1 cellular context compared by ENCODE assay signal in the genomic region with DNA sequence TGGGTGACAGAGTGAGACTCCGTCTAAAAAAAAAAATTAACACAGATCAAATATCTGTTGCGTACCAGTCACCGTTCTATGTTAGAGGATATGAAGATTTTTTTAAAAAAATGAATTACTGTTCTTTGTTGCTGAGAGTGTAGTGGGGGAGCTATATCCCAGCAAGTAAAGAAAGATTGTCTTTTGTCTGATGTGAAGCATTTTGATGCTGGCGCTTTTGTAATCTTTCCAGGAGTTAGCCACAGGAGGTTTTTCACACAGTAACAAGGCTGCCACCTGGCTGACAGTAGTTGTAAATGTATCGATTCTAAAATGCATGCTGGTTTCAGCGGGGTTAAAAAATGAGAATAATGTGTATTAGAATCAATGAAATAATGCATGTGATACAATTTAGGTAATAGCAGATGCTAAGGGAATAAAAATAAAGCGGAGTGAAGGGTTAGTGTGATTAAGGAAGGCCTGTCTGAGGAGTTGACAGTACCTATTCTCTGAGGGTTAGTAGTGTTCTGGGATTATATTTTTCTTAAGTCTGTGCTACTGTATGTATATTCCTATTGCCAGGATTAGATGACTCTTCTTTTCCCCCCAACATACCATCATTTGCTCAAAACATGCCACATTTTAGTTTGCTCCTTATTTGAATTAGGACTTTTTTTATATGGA.
TF ChIP-seq lines count a peak whose summit lies in the region.

No MANE protein-coding gene starts in this region.

TF ChIP-seq in GM23338, 12 proteins besides CTCF, POLR2A, EP300 and RAD21 (continued from another document):
- TF ChIP-seq, protein P1, sequence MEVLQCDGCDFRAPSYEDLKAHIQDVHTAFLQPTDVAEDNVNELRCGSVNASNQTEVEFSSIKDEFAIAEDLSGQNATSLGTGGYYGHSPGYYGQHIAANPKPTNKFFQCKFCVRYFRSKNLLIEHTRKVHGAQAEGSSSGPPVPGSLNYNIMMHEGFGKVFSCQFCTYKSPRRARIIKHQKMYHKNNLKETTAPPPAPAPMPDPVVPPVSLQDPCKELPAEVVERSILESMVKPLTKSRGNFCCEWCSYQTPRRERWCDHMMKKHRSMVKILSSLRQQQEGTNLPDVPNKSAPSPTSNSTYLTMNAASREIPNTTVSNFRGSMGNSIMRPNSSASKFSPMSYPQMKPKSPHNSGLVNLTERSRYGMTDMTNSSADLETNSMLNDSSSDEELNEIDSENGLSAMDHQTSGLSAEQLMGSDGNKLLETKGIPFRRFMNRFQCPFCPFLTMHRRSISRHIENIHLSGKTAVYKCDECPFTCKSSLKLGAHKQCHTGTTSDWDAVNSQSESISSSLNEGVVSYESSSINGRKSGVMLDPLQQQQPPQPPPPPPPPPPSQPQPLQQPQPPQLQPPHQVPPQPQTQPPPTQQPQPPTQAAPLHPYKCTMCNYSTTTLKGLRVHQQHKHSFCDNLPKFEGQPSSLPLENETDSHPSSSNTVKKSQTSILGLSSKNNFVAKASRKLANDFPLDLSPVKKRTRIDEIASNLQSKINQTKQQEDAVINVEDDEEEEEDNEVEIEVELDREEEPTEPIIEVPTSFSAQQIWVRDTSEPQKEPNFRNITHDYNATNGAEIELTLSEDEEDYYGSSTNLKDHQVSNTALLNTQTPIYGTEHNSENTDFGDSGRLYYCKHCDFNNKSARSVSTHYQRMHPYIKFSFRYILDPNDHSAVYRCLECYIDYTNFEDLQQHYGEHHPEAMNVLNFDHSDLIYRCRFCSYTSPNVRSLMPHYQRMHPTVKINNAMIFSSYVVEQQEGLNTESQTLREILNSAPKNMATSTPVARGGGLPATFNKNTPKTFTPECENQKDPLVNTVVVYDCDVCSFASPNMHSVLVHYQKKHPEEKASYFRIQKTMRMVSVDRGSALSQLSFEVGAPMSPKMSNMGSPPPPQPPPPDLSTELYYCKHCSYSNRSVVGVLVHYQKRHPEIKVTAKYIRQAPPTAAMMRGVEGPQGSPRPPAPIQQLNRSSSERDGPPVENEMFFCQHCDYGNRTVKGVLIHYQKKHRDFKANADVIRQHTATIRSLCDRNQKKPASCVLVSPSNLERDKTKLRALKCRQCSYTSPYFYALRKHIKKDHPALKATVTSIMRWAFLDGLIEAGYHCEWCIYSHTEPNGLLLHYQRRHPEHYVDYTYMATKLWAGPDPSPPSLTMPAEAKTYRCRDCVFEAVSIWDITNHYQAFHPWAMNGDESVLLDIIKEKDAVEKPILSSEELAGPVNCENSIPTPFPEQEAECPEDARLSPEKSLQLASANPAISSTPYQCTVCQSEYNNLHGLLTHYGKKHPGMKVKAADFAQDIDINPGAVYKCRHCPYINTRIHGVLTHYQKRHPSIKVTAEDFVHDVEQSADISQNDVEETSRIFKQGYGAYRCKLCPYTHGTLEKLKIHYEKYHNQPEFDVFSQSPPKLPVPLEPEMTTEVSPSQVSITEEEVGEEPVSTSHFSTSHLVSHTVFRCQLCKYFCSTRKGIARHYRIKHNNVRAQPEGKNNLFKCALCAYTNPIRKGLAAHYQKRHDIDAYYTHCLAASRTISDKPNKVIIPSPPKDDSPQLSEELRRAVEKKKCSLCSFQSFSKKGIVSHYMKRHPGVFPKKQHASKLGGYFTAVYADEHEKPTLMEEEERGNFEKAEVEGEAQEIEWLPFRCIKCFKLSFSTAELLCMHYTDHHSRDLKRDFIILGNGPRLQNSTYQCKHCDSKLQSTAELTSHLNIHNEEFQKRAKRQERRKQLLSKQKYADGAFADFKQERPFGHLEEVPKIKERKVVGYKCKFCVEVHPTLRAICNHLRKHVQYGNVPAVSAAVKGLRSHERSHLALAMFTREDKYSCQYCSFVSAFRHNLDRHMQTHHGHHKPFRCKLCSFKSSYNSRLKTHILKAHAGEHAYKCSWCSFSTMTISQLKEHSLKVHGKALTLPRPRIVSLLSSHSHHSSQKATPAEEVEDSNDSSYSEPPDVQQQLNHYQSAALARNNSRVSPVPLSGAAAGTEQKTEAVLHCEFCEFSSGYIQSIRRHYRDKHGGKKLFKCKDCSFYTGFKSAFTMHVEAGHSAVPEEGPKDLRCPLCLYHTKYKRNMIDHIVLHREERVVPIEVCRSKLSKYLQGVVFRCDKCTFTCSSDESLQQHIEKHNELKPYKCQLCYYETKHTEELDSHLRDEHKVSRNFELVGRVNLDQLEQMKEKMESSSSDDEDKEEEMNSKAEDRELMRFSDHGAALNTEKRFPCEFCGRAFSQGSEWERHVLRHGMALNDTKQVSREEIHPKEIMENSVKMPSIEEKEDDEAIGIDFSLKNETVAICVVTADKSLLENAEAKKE (CRISPR knock-in tag; IDR thresholded peaks at IDR 0.05) = no peak
- TF ChIP-seq CREB1 (CRISPR knock-in tag; IDR thresholded peaks at IDR 0.05; ENCODE audit: low read depth) (no peak), EZH2phosphoT487 (IDR thresholded peaks at IDR 0.05; ENCODE audit: unreplicated experiment) (no peak), STAT1 (IDR thresholded peaks at IDR 0.05; ENCODE audit: unreplicated experiment) (no peak)
